9 cellular contexts compared by ENCODE assay signal in genomic region chr3:170751083-170751893, GRCh38.
A peak's percentile ranks its signal among the peaks of the same experiment; 100 is the strongest.
DNase-seq lines count a peak whose midpoint lies in the region; ATAC-seq and TF ChIP-seq lines count a peak whose summit lies in the region.
"Had no signal": no experiment of that assay in that cellular context is flagged by ENCODE, and none has a peak within 500 bp of the region (broad histone marks: within the 10 kb centered on the region; RNA-seq: fewer than 3 reads in every experiment).

No MANE protein-coding gene starts in this region.

- CTCF ChIA-PET in HEK293 (lab: Yijun Ruan, JAX): interaction anchor here (0.9 to 1.5 kb wide), 2 partner anchors 14 to 58 kb away, joined by 3 read pairs; no protein-coding TSS in a partner anchor

- TF ChIP-seq CTCF in HEK293 (tag by site-specific recombination; IDR thresholded peaks at IDR 0.05): no peak
- TF ChIP-seq CTCF in suprapubic skin (IDR thresholded peaks at IDR 0.05): no peak

- TF ChIP-seq EP300 in suprapubic skin (IDR thresholded peaks at IDR 0.05): no peak

- WGBS in suprapubic skin: 42% methylated on average over 2 of the region's 2 CpGs

- POLR2A ChIA-PET in HEK293 (lab: Yijun Ruan, JAX): no interaction called here

- DNase-seq in adipocyte (ENCODE audit: low read depth) (peak; percentile 96), left cardiac atrium (peak; percentile 64), suprapubic skin (ENCODE audit: low spot score in 2 of 2) (peak; percentile 79 to 84), NCI-H1092 (lab: John Stamatoyannopoulos, UW) (no peak)
- DNase-seq: activated CD8-positive, alpha-beta memory T cell treated with anti-CD3 and anti-CD28 coated beads for 24 hours had no signal

- ATAC-seq in left cardiac atrium (peak; percentile 84 to 86), GM21576 (IDR thresholded peaks at IDR 0.05; ENCODE audit: unreplicated experiment) (no peak), GM18867 (IDR thresholded peaks at IDR 0.05; ENCODE audit: unreplicated experiment) (no peak), HG03280 (IDR thresholded peaks at IDR 0.05; ENCODE audit: unreplicated experiment) (no peak)

- no peak for TF ChIP-seq POLR2A in suprapubic skin (IDR thresholded peaks at IDR 0.05)

- H3K4me1 ChIP-seq in HEK293 (ENCODE audit: control insufficient read depth, insufficient read depth, low read length) (no peaks in the 10 kb centered on the region), adipocyte (ENCODE audit: control insufficient read depth, insufficient read depth, low read length) (peaks cover 57% of the 10 kb centered on the region), suprapubic skin (peaks cover 39% of the 10 kb centered on the region)

- H3K4me3 ChIP-seq in HEK293 (ENCODE audit: low read depth, low read length) (no peak overlapping the region), adipocyte (ENCODE audit: low read length) (no peak overlapping the region), suprapubic skin (no peak overlapping the region)

- no peaks in the 10 kb centered on the region for H3K9me3 ChIP-seq in HEK293 (ENCODE audit: control insufficient read depth, insufficient read depth, low read depth, low read length)
- H3K9me3 ChIP-seq in adipocyte (ENCODE audit: control insufficient read depth, low read length): no peaks in the 10 kb centered on the region
- H3K9me3 ChIP-seq in suprapubic skin: no peaks in the 10 kb centered on the region

- H3K36me3 ChIP-seq in HEK293 (ENCODE audit: control insufficient read depth in 2 of 2, insufficient read depth in 1 of 2, low read length in 2 of 2): no peaks in the 10 kb centered on the region
- H3K36me3 ChIP-seq in adipocyte (ENCODE audit: control insufficient read depth, insufficient read depth, low read length, severe bottlenecking): no peaks in the 10 kb centered on the region
- no peaks in the 10 kb centered on the region for H3K36me3 ChIP-seq in suprapubic skin

- intact Hi-C loops in left cardiac atrium (cut with DNase I): no loop called here

- H3K27me3 ChIP-seq in adipocyte (replicated peaks; ENCODE audit: control insufficient read depth, insufficient read depth, low read length) (no peaks in the 10 kb centered on the region), suprapubic skin (no peaks in the 10 kb centered on the region)

- peak overlapping the region; percentile 66 for H3K9ac ChIP-seq in adipocyte (ENCODE audit: low read length)

- no peak overlapping the region for H3K27ac ChIP-seq in HEK293 (ENCODE audit: extremely low read depth, low read depth, low read length)
- peak overlapping the region; percentile 44 for H3K27ac ChIP-seq in suprapubic skin

TF ChIP-seq in HEK293, 187 proteins besides CTCF, POLR2A, EP300 and RAD21:
- TF ChIP-seq ZNF302 (tag by site-specific recombination; IDR thresholded peaks at IDR 0.05; ENCODE audit: low read depth) (no peak), ZNF513 (tag by site-specific recombination; IDR thresholded peaks at IDR 0.05) (0 out of 2 replicates have a peak, but pooled peaks have one; percentile 19), KLF1 (tag by site-specific recombination; IDR thresholded peaks at IDR 0.05) (no peak), ZBTB17 (tag by site-specific recombination; IDR thresholded peaks at IDR 0.05) (0 out of 2 replicates have a peak, but pooled peaks have one; percentile 23), ZNF600 (tag by site-specific recombination; IDR thresholded peaks at IDR 0.05) (0 out of 2 replicates have a peak, but pooled peaks have one; percentile 41), ZNF335 (tag by site-specific recombination; conservative IDR thresholded peaks at IDR 0.05) (peak; percentile 54), ZNF398 (tag by site-specific recombination; IDR thresholded peaks at IDR 0.05) (peak; percentile 77), TRIM28 (IDR thresholded peaks at IDR 0.05; ENCODE audit: borderline replicate concordance, low read length) (no peak), ZSCAN30 (tag by site-specific recombination; IDR thresholded peaks at IDR 0.05) (0 out of 2 replicates have a peak, but pooled peaks have one; percentile 42), FEZF1 (tag by site-specific recombination; IDR thresholded peaks at IDR 0.05) (peak; percentile 60), WT1 (tag by site-specific recombination; IDR thresholded peaks at IDR 0.05) (peak; percentile 68)

Comparison
In these comparisons a context has a peak if more than half of its experiments do, and no peak if none do; other contexts are left out.
1. ATAC-seq: peak in left cardiac atrium (2 of 2); none in GM21576 (single experiment), GM18867 (single experiment) and HG03280 (single experiment).